Comparison of ENCODE assay signal across 11 cellular contexts in genomic region chr13:33679658-33680012, GRCh38.
DNase-seq lines count a peak whose midpoint lies in the region; ATAC-seq, FAIRE-seq and TF ChIP-seq lines count a peak whose summit lies in the region.
"Had no signal": no experiment of that assay in that cellular context is flagged by ENCODE, and none has a peak within 500 bp of the region (broad histone marks: within the 10 kb centered on the region; RNA-seq: fewer than 3 reads in every experiment).

No MANE protein-coding gene starts in this region.

- H3K4me3 ChIP-seq in A549: no peak overlapping the region
- H3K4me3 ChIP-seq in right lobe of liver: peak overlapping the region in 2 of 3 donors; percentile 37 to 47
- H3K4me3 ChIP-seq: HAP-1, ovary had no signal

- H3K27ac Mint-ChIP-seq in activated CD4-positive, alpha-beta memory T cell treated with anti-CD3 and anti-CD28 coated beads for 36 hours: peak overlapping the region; percentile 98
- H3K27ac Mint-ChIP-seq in WTC11: no peak overlapping the region

- no peaks in the 10 kb centered on the region for H3K9me3 Mint-ChIP-seq in activated CD4-positive, alpha-beta memory T cell treated with anti-CD3 and anti-CD28 coated beads for 36 hours
- H3K9me3 Mint-ChIP-seq in WTC11: peaks cover 19% of the 10 kb centered on the region

- H3K4me1 Mint-ChIP-seq in activated CD4-positive, alpha-beta memory T cell treated with anti-CD3 and anti-CD28 coated beads for 36 hours (ENCODE audit: low read depth): peaks cover 46% of the 10 kb centered on the region
- peaks cover 15% of the 10 kb centered on the region for H3K4me1 Mint-ChIP-seq in WTC11

- ATAC-seq in A549 (no peak), GM19035 (IDR thresholded peaks at IDR 0.05; ENCODE audit: unreplicated experiment) (peak; percentile 6), right lobe of liver (no peak), WTC11 (no peak), GM19023 (IDR thresholded peaks at IDR 0.05; ENCODE audit: unreplicated experiment) (no peak)

- H3K4me2 ChIP-seq in A549: peak overlapping the region; percentile 65

- WGBS in A549 (ENCODE audit: missing lambda C conversion rate): 82% methylated on average over 1 of the region's 1 CpG
- 39% methylated on average over 1 of the region's 1 CpG for WGBS in right lobe of liver (ENCODE audit: insufficient coverage, low coverage, low lambda C conversion rate, missing lambda C conversion rate)

- POLR2A ChIA-PET in A549 (lab: Yijun Ruan, JAX): interaction anchor here (1.1 to 1.6 kb wide), 2 partner anchors 17 to 136 kb away, joined by 3 to 4 read pairs; no protein-coding TSS in a partner anchor
- POLR2A ChIA-PET in activated CD4-positive, alpha-beta memory T cell treated with anti-CD3 and anti-CD28 coated beads for 36 hours (lab: Charles Lee): interaction anchor here (0.8 to 3.0 kb wide), 12 partner anchors 11 to 1253 kb away, joined by 3 to 16 read pairs (median 8); no protein-coding TSS in a partner anchor
- POLR2A ChIA-PET in WTC11 (lab: Charles Lee): interaction anchor here (0.6 kb wide), 1 partner anchor 271 kb away, joined by 4 read pairs; no protein-coding TSS in a partner anchor

- no peaks in the 10 kb centered on the region for H3K27me3 ChIP-seq in right lobe of liver
- H3K27me3 ChIP-seq: ovary had no signal

- peaks cover 14% of the 10 kb centered on the region for H3K36me3 Mint-ChIP-seq in activated CD4-positive, alpha-beta memory T cell treated with anti-CD3 and anti-CD28 coated beads for 36 hours
- peaks cover 20% of the 10 kb centered on the region for H3K36me3 Mint-ChIP-seq in WTC11

- CTCF ChIA-PET in A549 (lab: Yijun Ruan, JAX) (interaction anchor here (1.3 to 1.5 kb wide), 2 partner anchors 137 kb away, joined by 3 read pairs; no protein-coding TSS in a partner anchor), WTC11 (lab: Charles Lee) (no interaction called here)
- CTCF ChIA-PET in activated CD4-positive, alpha-beta memory T cell treated with anti-CD3 and anti-CD28 coated beads for 36 hours (lab: Charles Lee): interaction anchor here (0.6 to 3.4 kb wide), 7 partner anchors 12 to 1029 kb away, joined by 3 to 23 read pairs (median 6); no protein-coding TSS in a partner anchor

- no peak for DNase-seq in A549 (ENCODE audit: low read depth in 1 of 2, low spot score in 1 of 2)
- DNase-seq in activated CD4-positive, alpha-beta memory T cell treated with anti-CD3 and anti-CD28 coated beads for 36 hours: no peak
- no peak for DNase-seq in right lobe of liver
- DNase-seq in inferior parietal cortex (ENCODE audit: extremely low spot score): no peak
- no peak for DNase-seq in WTC11 (ENCODE audit: low spot score)
- no peak for DNase-seq in AG20443 (ENCODE audit: low spot score)
- DNase-seq: NCI-H1930 had no signal

- no peak for FAIRE-seq in A549 (lab: Jason Lieb, UNC)

- no peak for TF ChIP-seq RAD21 in A549 (conservative IDR thresholded peaks at IDR 0.05 in 1 of 2, IDR thresholded peaks at IDR 0.05 in 1 of 2)

- TF ChIP-seq POLR2A in A549 (IDR thresholded peaks at IDR 0.05; ENCODE audit: low read length) (no peak), right lobe of liver (IDR thresholded peaks at IDR 0.05) (no peak)

- intact Hi-C loops in activated CD4-positive, alpha-beta memory T cell treated with anti-CD3 and anti-CD28 coated beads for 36 hours (cut with micrococcal nuclease): loop anchor here (1.0 to 5.0 kb wide), 10 partner anchors 17 to 1252 kb away; partner anchors contain the start of genes N4BP2L1, N4BP2L2 and RFC3
- intact Hi-C loops in right lobe of liver (cut with DNase I): no loop called here

- peak overlapping the region; percentile 81 for H3K4me3 Mint-ChIP-seq in activated CD4-positive, alpha-beta memory T cell treated with anti-CD3 and anti-CD28 coated beads for 36 hours
- H3K4me3 Mint-ChIP-seq in WTC11: no peak overlapping the region

- peak overlapping the region; percentile 78 to 88 for H3K27ac ChIP-seq in A549
- peak overlapping the region; percentile 63 to 74 (median 73) for H3K27ac ChIP-seq in right lobe of liver
- H3K27ac ChIP-seq: ovary had no signal

- H3K4me1 ChIP-seq in A549: peaks cover 28% of the 10 kb centered on the region
- H3K4me1 ChIP-seq in right lobe of liver: peaks cover 0 to 44% (median 15%) of the 10 kb centered on the region in 4 donors
- H3K4me1 ChIP-seq: HAP-1 had no signal

- no peaks in the 10 kb centered on the region for H3K27me3 Mint-ChIP-seq in activated CD4-positive, alpha-beta memory T cell treated with anti-CD3 and anti-CD28 coated beads for 36 hours
- H3K27me3 Mint-ChIP-seq in WTC11 (ENCODE audit: low read depth): no peaks in the 10 kb centered on the region

- no peaks in the 10 kb centered on the region for H3K9me3 ChIP-seq in A549
- no peaks in the 10 kb centered on the region for H3K9me3 ChIP-seq in right lobe of liver
- H3K9me3 ChIP-seq: HAP-1, ovary had no signal

- no peak for TF ChIP-seq EP300 in A549 (IDR thresholded peaks at IDR 0.05)

- no peaks in the 10 kb centered on the region for H3K36me3 ChIP-seq in right lobe of liver
- H3K36me3 ChIP-seq: HAP-1, ovary had no signal

- TF ChIP-seq CTCF in A549 (IDR thresholded peaks at IDR 0.05) (no peak), right lobe of liver (IDR thresholded peaks at IDR 0.05) (no peak), WTC11 (IDR thresholded peaks at IDR 0.05) (no peak)

TF ChIP-seq in A549, 52 proteins besides CTCF, POLR2A, EP300 and RAD21:
- TF ChIP-seq CBX8 (IDR thresholded peaks at IDR 0.05) (no peak), CHD4 (IDR thresholded peaks at IDR 0.05; ENCODE audit: borderline replicate concordance) (no peak), TFCP2L1 (CRISPR knock-in tag; IDR thresholded peaks at IDR 0.05) (no peak), ZFP36 (IDR thresholded peaks at IDR 0.05; ENCODE audit: borderline replicate concordance, partially characterized antibody) (no peak), ESRRA (IDR thresholded peaks at IDR 0.05; ENCODE audit: borderline replicate concordance, low read length) (no peak), HEYL (CRISPR knock-in tag; IDR thresholded peaks at IDR 0.05) (no peak)

TF ChIP-seq in WTC11, 78 proteins besides CTCF, POLR2A, EP300 and RAD21 (continues in another document):
- no peak for TF ChIP-seq PRDM15 (CRISPR knock-in tag; IDR thresholded peaks at IDR 0.05)
- no peak for TF ChIP-seq ZNF219 (CRISPR knock-in tag; IDR thresholded peaks at IDR 0.05; ENCODE audit: borderline replicate concordance)
- TF ChIP-seq TEAD1 (CRISPR knock-in tag; IDR thresholded peaks at IDR 0.05): no peak
- TF ChIP-seq CBFB (CRISPR knock-in tag; IDR thresholded peaks at IDR 0.05; ENCODE audit: low read depth): no peak
- TF ChIP-seq TCF7 (CRISPR knock-in tag; IDR thresholded peaks at IDR 0.05; ENCODE audit: low read depth): no peak
- no peak for TF ChIP-seq ZNF532 (CRISPR knock-in tag; IDR thresholded peaks at IDR 0.05; ENCODE audit: borderline replicate concordance)
- no peak for TF ChIP-seq IRF2 (CRISPR knock-in tag; IDR thresholded peaks at IDR 0.05; ENCODE audit: borderline replicate concordance, low read depth)
